Comparison of ENCODE assay signal across 14 cellular contexts in the genomic region with DNA sequence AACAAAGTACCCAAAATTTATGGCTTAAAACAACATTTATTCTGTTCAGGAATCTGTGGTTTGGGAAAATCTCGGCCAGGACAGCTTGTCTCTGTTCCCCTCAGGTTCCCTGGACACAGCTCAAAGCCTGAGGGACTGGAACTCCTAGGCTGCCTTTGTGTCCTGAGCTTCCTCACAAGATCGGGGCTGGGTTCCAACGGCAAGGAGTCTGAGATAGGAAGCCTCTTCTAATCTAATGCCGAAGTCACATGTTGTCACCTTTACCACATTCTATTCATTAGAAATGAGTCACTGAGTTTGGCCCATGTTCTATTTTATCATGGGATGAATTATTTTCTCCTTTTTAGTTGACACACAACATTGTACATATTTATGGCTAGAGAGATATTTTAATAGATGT.
DNase-seq lines count a peak whose midpoint lies in the region; ATAC-seq and TF ChIP-seq lines count a peak whose summit lies in the region.
"Had no signal": no experiment of that assay in that cellular context is flagged by ENCODE, and none has a peak within 500 bp of the region (broad histone marks: within the 10 kb centered on the region; RNA-seq: fewer than 3 reads in every experiment).

No MANE protein-coding gene starts in this region.

- ATAC-seq in Right ventricle myocardium superior (ENCODE audit: poor library complexity), result peak; percentile 59
- ATAC-seq in Right ventricle myocardium inferior, result no peak
- ATAC-seq in HG03025 (IDR thresholded peaks at IDR 0.05; ENCODE audit: low FRiP score, unreplicated experiment), result no peak
- ATAC-seq in HG03039 (IDR thresholded peaks at IDR 0.05; ENCODE audit: unreplicated experiment), result no peak
- ATAC-seq: HCT116 had no signal

- H3K4me3 ChIP-seq in fibroblast of pulmonary artery (replicated peaks; ENCODE audit: low read depth, low read length) (no peak overlapping the region), retinal pigment epithelial cell (ENCODE audit: low read length) (no peak overlapping the region)
- H3K4me3 ChIP-seq: GM23248 had no signal

- TF ChIP-seq CTCF in fibroblast of pulmonary artery (IDR thresholded peaks at IDR 0.05; ENCODE audit: low read length, missing control alignments) (no peak), retinal pigment epithelial cell (conservative IDR thresholded peaks at IDR 0.05; ENCODE audit: low read depth, low read length) (no peak)

- intact Hi-C loops in Right ventricle myocardium superior (cut with DNase I), result no loop called here
- intact Hi-C loops in Right ventricle myocardium inferior (cut with DNase I), result no loop called here

- DNase-seq in Right ventricle myocardium superior, result no peak
- DNase-seq in Right ventricle myocardium inferior (ENCODE audit: missing footprints), result no peak
- DNase-seq in SK-MEL-5 (ENCODE audit: low read depth, low spot score), result peak; percentile 96
- DNase-seq in fibroblast of pulmonary artery (ENCODE audit: low read depth), result peak; percentile 52
- peak; percentile 7 for DNase-seq in retinal pigment epithelial cell (ENCODE audit: low read depth)
- DNase-seq in NCI-H1092 treated with DMSO at 0.1 percent for 48 hours (lab: John Stamatoyannopoulos, UW), result no peak
- DNase-seq: Caco-2, GM23248, NCI-H187 treated with DMSO at 0.1 percent for 48 hours, NCI-H345, NCI-H69 had no signal

- in situ Hi-C loops in SK-MEL-5 (cut with HindIII; ENCODE audit: low pct_unique_long_range_greater_than_20kb, low sequenced_read_pairs), result no loop called here

Comparison
In these comparisons a context has a peak if more than half of its experiments do, and no peak if none do; other contexts are left out.
1. DNase-seq: peak in SK-MEL-5 (single experiment), fibroblast of pulmonary artery (single experiment) and retinal pigment epithelial cell (single experiment); none in Right ventricle myocardium superior (single experiment), Right ventricle myocardium inferior (single experiment) and NCI-H1092 treated with DMSO at 0.1 percent for 48 hours (single experiment).